18 cellular contexts compared by ENCODE assay signal in genomic region chr1:198295186-198295585, GRCh38.
DNase-seq lines count a peak whose midpoint lies in the region; ATAC-seq, FAIRE-seq and TF ChIP-seq lines count a peak whose summit lies in the region.
"Had no signal": no experiment of that assay in that cellular context is flagged by ENCODE, and none has a peak within 500 bp of the region (broad histone marks: within the 10 kb centered on the region; RNA-seq: fewer than 3 reads in every experiment).

No MANE protein-coding gene starts in this region.

- no peak overlapping the region for H4K5ac ChIP-seq in IMR-90 (ENCODE audit: low read depth, low read length)

- WGBS in IMR-90 (ENCODE audit: extremely low coverage in 2 of 2, insufficient read length in 1 of 2), 2 experiments: 100% methylated on average over 1 of the region's 8 CpGs; no CpG with 5 or more reads in 1 of the 2 experiments
- WGBS in small intestine, 3 donors: 84 to 94% (median 93%) methylated on average over 8 of the region's 8 CpGs

- no peak overlapping the region for H2AK9ac ChIP-seq in IMR-90 (replicated peaks; ENCODE audit: low read depth, low read length, poor library complexity)

- H3K27ac ChIP-seq in IMR-90 (ENCODE audit: insufficient read depth, low read length) (no peak overlapping the region), small intestine (ENCODE audit: low read depth in 1 of 2, low read length in 1 of 2) (no peak overlapping the region)
- H3K27ac ChIP-seq: BLaER1 had no signal

- H3K14ac ChIP-seq in IMR-90 (replicated peaks; ENCODE audit: low read depth, low read length): no peak overlapping the region

- intact Hi-C loops in IMR-90 (cut with micrococcal nuclease) (no loop called here), Caco-2 (cut with micrococcal nuclease; ENCODE audit: unreplicated experiment) (loop anchor here (10.0 kb wide), 1 partner anchor 170 kb away; no protein-coding TSS in a partner anchor)

- H2BK20ac ChIP-seq in IMR-90 (ENCODE audit: low read depth, low read length): no peak overlapping the region

- no peak overlapping the region for H3K18ac ChIP-seq in IMR-90 (ENCODE audit: low read depth, low read length)

- no peaks in the 10 kb centered on the region for H4K20me1 ChIP-seq in IMR-90 (ENCODE audit: insufficient read depth, low read length)
- H4K20me1 ChIP-seq: BLaER1 had no signal

- H4K8ac ChIP-seq in IMR-90 (ENCODE audit: low read depth in 2 of 2, low read length in 2 of 2): 0 out of 4 replicates have a peak overlapping the region, but pooled peaks of 1 of the 2 experiments have one; percentile 34

- peaks cover 6% of the 10 kb centered on the region for H3K4me1 Mint-ChIP-seq in Caco-2 (ENCODE audit: low read depth, unreplicated experiment)

- no peak for FAIRE-seq in small intestine (lab: Jason Lieb, UNC)

- CTCF ChIA-PET in IMR-90 (lab: Yijun Ruan, JAX): interaction anchor here (0.5 kb wide), 1 partner anchor 431 kb away, joined by 5 read pairs; no protein-coding TSS in a partner anchor
- CTCF ChIA-PET in Caco-2 (lab: Charles Lee): no interaction called here

- H3K23ac ChIP-seq in IMR-90 (ENCODE audit: low read depth, low read length): no peak overlapping the region

- no peak for TF ChIP-seq POLR2A in IMR-90 (IDR thresholded peaks at IDR 0.05; ENCODE audit: low read depth, low read length)

- in situ Hi-C loops in IMR-90 (cut with MboI; ENCODE audit: low sequenced_read_pairs): no loop called here

- H3K79me1 ChIP-seq in IMR-90 (ENCODE audit: low read depth in 1 of 2, low read length in 2 of 2): peaks cover 13 to 27% of the 10 kb centered on the region in 2 experiments

- H3K27ac Mint-ChIP-seq in Caco-2 (ENCODE audit: unreplicated experiment): no peak overlapping the region

- H3K36me3 ChIP-seq in IMR-90 (ENCODE audit: control insufficient read depth, insufficient read depth, low read length): peaks cover 10% of the 10 kb centered on the region
- no peaks in the 10 kb centered on the region for H3K36me3 ChIP-seq in neuron (ENCODE audit: insufficient read depth, low read length)
- peaks cover 5 to 6% of the 10 kb centered on the region in 2 donors for H3K36me3 ChIP-seq in small intestine (ENCODE audit: control insufficient read depth in 2 of 2, insufficient read depth in 2 of 2, low read length in 2 of 2)
- H3K36me3 ChIP-seq in Caco-2 (ENCODE audit: control insufficient read depth, insufficient read depth, low read length): no peaks in the 10 kb centered on the region; the same call in none of the 2 replicates

- H3K9me1 ChIP-seq in IMR-90 (ENCODE audit: insufficient read depth, low read length): peaks cover 6% of the 10 kb centered on the region

- no peak overlapping the region for H3K9ac ChIP-seq in IMR-90 (ENCODE audit: low read depth, low read length)
- H3K9ac ChIP-seq: BLaER1 had no signal

- no peak overlapping the region for H2BK5ac ChIP-seq in IMR-90 (ENCODE audit: low read depth, low read length, poor library complexity, severe bottlenecking)

- H2BK120ac ChIP-seq in IMR-90 (ENCODE audit: low read depth, low read length): no peak overlapping the region

- H3K36me3 Mint-ChIP-seq in Caco-2 (ENCODE audit: insufficient read depth, unreplicated experiment): peaks cover 8% of the 10 kb centered on the region

- peaks cover 9% of the 10 kb centered on the region for H3K4me1 ChIP-seq in IMR-90 (ENCODE audit: control insufficient read depth, insufficient read depth, low read length)
- H3K4me1 ChIP-seq in neuron (ENCODE audit: insufficient read depth, low read length): peaks cover 61% of the 10 kb centered on the region
- H3K4me1 ChIP-seq in small intestine (ENCODE audit: control insufficient read depth in 2 of 2, insufficient read depth in 1 of 2, low read depth in 1 of 2, low read length in 1 of 2): peaks cover 0 to 2% of the 10 kb centered on the region in 2 donors
- no peaks in the 10 kb centered on the region for H3K4me1 ChIP-seq in Caco-2

- H4K91ac ChIP-seq in IMR-90 (ENCODE audit: insufficient read depth, low read depth, low read length): no peak overlapping the region

- DNase-seq in IMR-90: no peak
- peak; percentile 43 for DNase-seq in SK-N-DZ (ENCODE audit: low spot score)
- peak; percentile 46 for DNase-seq in left kidney (ENCODE audit: low read depth, low spot score)
- DNase-seq in small intestine: no peak
- no peak for DNase-seq in cortex of kidney (lab: John Stamatoyannopoulos, UW)
- DNase-seq in Caco-2: no peak
- DNase-seq: Calu3; CD4-positive, alpha-beta memory T cell; GF-D8; H9; KBM-7; NCI-H1417; NCI-H2029; NCI-H774; SHP77 had no signal

- ATAC-seq in IMR-90 (ENCODE audit: low read depth): no peak
- ATAC-seq in activated CD4-positive, CD25-positive, alpha-beta regulatory T cell treated with anti-CD3 and anti-CD28 coated beads, Interleukin-2, amount 50 U/mL, for 24 hours: no peak

- TF ChIP-seq RAD21 in IMR-90 (IDR thresholded peaks at IDR 0.05; ENCODE audit: low read length): no peak

- no peak overlapping the region for H2AK5ac ChIP-seq in IMR-90 (ENCODE audit: low read depth, low read length)

- H3K27me3 Mint-ChIP-seq in Caco-2 (ENCODE audit: insufficient read depth, unreplicated experiment): no peaks in the 10 kb centered on the region
- H3K27me3 Mint-ChIP-seq: CD4-positive, alpha-beta memory T cell had no signal

- no peak overlapping the region for H3K4me3 Mint-ChIP-seq in Caco-2 (ENCODE audit: unreplicated experiment)
- H3K4me3 Mint-ChIP-seq: CD4-positive, alpha-beta memory T cell; H9 had no signal

- H2BK15ac ChIP-seq in IMR-90 (ENCODE audit: low read depth, low read length): no peak overlapping the region

- H3K9me3 ChIP-seq in IMR-90 (ENCODE audit: control insufficient read depth, insufficient read depth, low read length) (no peaks in the 10 kb centered on the region), neuron (ENCODE audit: low read length) (no peaks in the 10 kb centered on the region), small intestine (ENCODE audit: control insufficient read depth, low read depth) (no peaks in the 10 kb centered on the region), Caco-2 (no peaks in the 10 kb centered on the region)
- H3K9me3 ChIP-seq: BLaER1 had no signal

- H3K27me3 ChIP-seq in IMR-90 (ENCODE audit: control insufficient read depth, insufficient read depth, low read length) (no peaks in the 10 kb centered on the region), neuron (ENCODE audit: insufficient read depth, low read length) (no peaks in the 10 kb centered on the region), small intestine (ENCODE audit: control insufficient read depth in 2 of 2, insufficient read depth in 2 of 2, low read length in 2 of 2) (no peaks in the 10 kb centered on the region), Caco-2 (replicated peaks; ENCODE audit: control insufficient read depth, insufficient read depth, low read length) (no peaks in the 10 kb centered on the region)
- H3K27me3 ChIP-seq: BLaER1 had no signal

- no peak overlapping the region for H3K4me2 ChIP-seq in IMR-90 (ENCODE audit: low read depth, low read length)
- H3K4me2 ChIP-seq: BLaER1 had no signal

- BruUV-seq in IMR-90 (replicated peaks; lab: Mats Ljungman, UMichigan): no TSS peak
- BruUV-seq in Caco-2 (replicated peaks; lab: Mats Ljungman, UMichigan): no TSS peak

- dilution Hi-C loops in IMR-90 (cut with HindIII; ENCODE audit: low sequenced_read_pairs, unreplicated experiment): no loop called here

- TF ChIP-seq CTCF in IMR-90 (conservative IDR thresholded peaks at IDR 0.05; ENCODE audit: low read depth, low read length): no peak
- TF ChIP-seq CTCF in Caco-2 (IDR thresholded peaks at IDR 0.05; ENCODE audit: insufficient read depth in 1 of 2, low read depth in 1 of 2, low read length in 1 of 2, severe bottlenecking in 1 of 2, unreplicated experiment in 1 of 2): no peak

- no peak overlapping the region for H3K56ac ChIP-seq in IMR-90 (ENCODE audit: extremely low read depth, insufficient read depth, low read length)

- H3K4me3 ChIP-seq in IMR-90 (ENCODE audit: insufficient read depth, low read depth, low read length) (no peak overlapping the region), neuron (ENCODE audit: low read length) (peak overlapping the region; percentile 23), small intestine (ENCODE audit: low read depth in 1 of 2, low read length in 2 of 2) (no peak overlapping the region), Caco-2 (ENCODE audit: low read depth, low read length) (no peak overlapping the region)
- H3K4me3 ChIP-seq: BLaER1 had no signal

- H3K4ac ChIP-seq in IMR-90 (ENCODE audit: low read depth, low read length): 0 out of 2 replicates have a peak overlapping the region, but pooled peaks have one; percentile 29

- POLR2A ChIA-PET in IMR-90 (lab: Charles Lee; ENCODE audit: unreplicated experiment) (no interaction called here), Caco-2 (lab: Charles Lee) (no interaction called here)

- no peaks in the 10 kb centered on the region for H3K9me3 Mint-ChIP-seq in Caco-2 (ENCODE audit: unreplicated experiment)
- H3K9me3 Mint-ChIP-seq: CD4-positive, alpha-beta memory T cell; H9 had no signal

- no peak overlapping the region for H2AFZ ChIP-seq in IMR-90 (replicated peaks; ENCODE audit: low read length, poor library complexity)
- H2AFZ ChIP-seq in neuron (ENCODE audit: low read depth, low read length): no peak overlapping the region

TF ChIP-seq in IMR-90, 13 proteins besides CTCF, POLR2A, EP300 and RAD21 (continues in another document):
- TF ChIP-seq RFX5 (IDR thresholded peaks at IDR 0.05; ENCODE audit: low read depth, low read length) (no peak), BHLHE40 (IDR thresholded peaks at IDR 0.05; ENCODE audit: low read depth, low read length) (no peak), MAZ (IDR thresholded peaks at IDR 0.05; ENCODE audit: borderline replicate concordance, low read depth, low read length) (no peak), SMC3 (IDR thresholded peaks at IDR 0.05; ENCODE audit: low read depth, low read length) (no peak), RCOR1 (IDR thresholded peaks at IDR 0.05; ENCODE audit: insufficient replicate concordance, low read length) (no peak), FOS (IDR thresholded peaks at IDR 0.05; ENCODE audit: low read depth, low read length) (no peak), USF2 (IDR thresholded peaks at IDR 0.05; ENCODE audit: low read depth, low read length) (no peak)

Comparison
In these comparisons a context has a peak if more than half of its experiments do, and no peak if none do; other contexts are left out.
1. DNase-seq: peak in SK-N-DZ (single experiment) and left kidney (single experiment); none in IMR-90 (single experiment), small intestine (single experiment), cortex of kidney (single experiment) and Caco-2 (0 of 2).